Comparison of ENCODE assay signal across 21 cellular contexts in genomic region chr1:7097938-7098592, GRCh38.
A peak's percentile ranks its signal among the peaks of the same experiment; 100 is the strongest.
DNase-seq lines count a peak whose midpoint lies in the region; ATAC-seq, FAIRE-seq and TF ChIP-seq lines count a peak whose summit lies in the region.
"Had no signal": no experiment of that assay in that cellular context is flagged by ENCODE, and none has a peak within 500 bp of the region (broad histone marks: within the 10 kb centered on the region; RNA-seq: fewer than 3 reads in every experiment).

No MANE protein-coding gene starts in this region.

- no peak overlapping the region for H3K4me2 ChIP-seq in A549
- H3K4me2 ChIP-seq: PC-9 had no signal

- H3K36me3 ChIP-seq in right lobe of liver (no peaks in the 10 kb centered on the region), small intestine (ENCODE audit: control insufficient read depth in 2 of 2, insufficient read depth in 2 of 2, low read length in 2 of 2) (no peaks in the 10 kb centered on the region)
- H3K36me3 ChIP-seq: BE2C, SJCRH30 had no signal

- intact Hi-C loops in right lobe of liver (cut with DNase I) (no loop called here), dorsolateral prefrontal cortex (cut with DNase I) (no loop called here)

- POLR2A ChIA-PET in A549 (lab: Yijun Ruan, JAX) = no interaction called here

- FAIRE-seq in A549 (lab: Jason Lieb, UNC) = no peak
- FAIRE-seq in small intestine (lab: Jason Lieb, UNC) = no peak
- FAIRE-seq: GM12891 had no signal

- H3K4me1 ChIP-seq in A549 (no peaks in the 10 kb centered on the region), right lobe of liver (peaks cover 0 to 18% (median 8%) of the 10 kb centered on the region in 4 donors), small intestine (ENCODE audit: control insufficient read depth in 2 of 2, insufficient read depth in 1 of 2, low read depth in 1 of 2, low read length in 1 of 2) (no peaks in the 10 kb centered on the region)
- H3K4me1 ChIP-seq: BE2C, SJCRH30 had no signal

- TF ChIP-seq POLR2A in A549 (IDR thresholded peaks at IDR 0.05; ENCODE audit: low read length) (no peak), right lobe of liver (IDR thresholded peaks at IDR 0.05) (no peak)

- TF ChIP-seq EP300 in A549 (IDR thresholded peaks at IDR 0.05) = no peak

- no peak for DNase-seq in A549 (ENCODE audit: low read depth in 1 of 2, low spot score in 1 of 2)
- no peak for DNase-seq in epithelial cell of proximal tubule (ENCODE audit: low read depth)
- DNase-seq in right lobe of liver = peak; percentile 82 to 93 (median 88)
- peak; percentile 30 for DNase-seq in small intestine
- no peak for DNase-seq in dorsolateral prefrontal cortex
- no peak for DNase-seq in NCI-H1105 treated with DMSO at 0.1 percent for 48 hours (lab: John Stamatoyannopoulos, UW)
- DNase-seq: ACHN, BE2C, Calu3, DMS79 treated with DMSO at 0.1 percent for 48 hours, GF-D8, NCI-H2029, NCI-H526 treated with DMSO at 0.1 percent for 48 hours, PC-9, SJCRH30 had no signal

- H3K9me3 ChIP-seq in A549 (no peaks in the 10 kb centered on the region), right lobe of liver (no peaks in the 10 kb centered on the region), small intestine (ENCODE audit: control insufficient read depth, low read depth) (no peaks in the 10 kb centered on the region)
- H3K9me3 ChIP-seq: BE2C had no signal

- ATAC-seq in A549 (no peak), right lobe of liver (peak; percentile 84 to 90 (median 86)), HG03354 (IDR thresholded peaks at IDR 0.05; ENCODE audit: poor library complexity, severe bottlenecking, unreplicated experiment) (no peak)
- ATAC-seq: HCT116, Right ventricle myocardium inferior had no signal

- TF ChIP-seq CTCF in A549 (IDR thresholded peaks at IDR 0.05) = no peak
- TF ChIP-seq CTCF in epithelial cell of proximal tubule (conservative IDR thresholded peaks at IDR 0.05; ENCODE audit: low read depth, low read length) = no peak
- TF ChIP-seq CTCF in right lobe of liver (IDR thresholded peaks at IDR 0.05) = no peak
- TF ChIP-seq CTCF in dorsolateral prefrontal cortex (IDR thresholded peaks at IDR 0.05 in 54 of 56, conservative IDR thresholded peaks at IDR 0.05 in 2 of 56; ENCODE audit: low read depth in 1 of 56, partially characterized antibody in 56 of 56) = no peak

- H3K4me3 ChIP-seq in A549 = no peak overlapping the region
- peak overlapping the region; percentile 11 for H3K4me3 ChIP-seq in epithelial cell of proximal tubule (ENCODE audit: low read depth, low read length)
- H3K4me3 ChIP-seq in right lobe of liver = no peak overlapping the region
- no peak overlapping the region for H3K4me3 ChIP-seq in small intestine (ENCODE audit: low read depth in 1 of 2, low read length in 2 of 2)
- no peak overlapping the region for H3K4me3 ChIP-seq in dorsolateral prefrontal cortex
- H3K4me3 ChIP-seq: PC-9, SJCRH30 had no signal

- CTCF ChIA-PET in A549 (lab: Yijun Ruan, JAX) = interaction anchor here (0.6 to 1.4 kb wide), 5 partner anchors 17 to 498 kb away, joined by 3 to 7 read pairs (median 3); no protein-coding TSS in a partner anchor

- WGBS in A549 (ENCODE audit: missing lambda C conversion rate) = 86% methylated on average over 18 of the region's 21 CpGs
- WGBS in right lobe of liver (ENCODE audit: insufficient coverage, low coverage, low lambda C conversion rate, missing lambda C conversion rate) = 30% methylated on average over 16 of the region's 21 CpGs
- 54 to 74% (median 56%) methylated on average over 21 of the region's 21 CpGs for WGBS in small intestine, 3 donors

- H3K27ac ChIP-seq in A549 (no peak overlapping the region), right lobe of liver (peak overlapping the region; percentile 16 to 65 (median 31)), small intestine (ENCODE audit: low read depth in 1 of 2, low read length in 1 of 2) (no peak overlapping the region), dorsolateral prefrontal cortex (no peak overlapping the region)
- H3K27ac ChIP-seq: 22Rv1, HL-60, PC-9, SJCRH30 had no signal

- H3K27me3 ChIP-seq in right lobe of liver = no peaks in the 10 kb centered on the region
- H3K27me3 ChIP-seq in small intestine (ENCODE audit: control insufficient read depth in 2 of 2, insufficient read depth in 2 of 2, low read length in 2 of 2) = peaks cover 0 to 12% of the 10 kb centered on the region in 2 donors
- no peaks in the 10 kb centered on the region for H3K27me3 ChIP-seq in dorsolateral prefrontal cortex
- H3K27me3 ChIP-seq: BE2C had no signal

- no peak for TF ChIP-seq RAD21 in A549 (conservative IDR thresholded peaks at IDR 0.05 in 1 of 2, IDR thresholded peaks at IDR 0.05 in 1 of 2)

TF ChIP-seq in A549, 52 proteins besides CTCF, POLR2A, EP300 and RAD21:
- TF ChIP-seq MAFK (IDR thresholded peaks at IDR 0.05; ENCODE audit: partially characterized antibody) = peak; percentile 55
- no peak for TF ChIP-seq RFX5 (IDR thresholded peaks at IDR 0.05)

Comparison
In these comparisons a context has a peak if more than half of its experiments do, and no peak if none do; other contexts are left out.
1. ATAC-seq: peak in right lobe of liver (4 of 4); none in A549 (0 of 2) and HG03354 (single experiment).
2. DNase-seq: peak in right lobe of liver (3 of 3) and small intestine (single experiment); none in A549 (0 of 2), epithelial cell of proximal tubule (single experiment), dorsolateral prefrontal cortex (0 of 10) and NCI-H1105 treated with DMSO at 0.1 percent for 48 hours (single experiment).
3. H3K27ac ChIP-seq: peak in right lobe of liver (3 of 3); none in A549 (0 of 2), small intestine (0 of 2) and dorsolateral prefrontal cortex (0 of 59).